8 cellular contexts compared by ENCODE assay signal in the genomic region with DNA sequence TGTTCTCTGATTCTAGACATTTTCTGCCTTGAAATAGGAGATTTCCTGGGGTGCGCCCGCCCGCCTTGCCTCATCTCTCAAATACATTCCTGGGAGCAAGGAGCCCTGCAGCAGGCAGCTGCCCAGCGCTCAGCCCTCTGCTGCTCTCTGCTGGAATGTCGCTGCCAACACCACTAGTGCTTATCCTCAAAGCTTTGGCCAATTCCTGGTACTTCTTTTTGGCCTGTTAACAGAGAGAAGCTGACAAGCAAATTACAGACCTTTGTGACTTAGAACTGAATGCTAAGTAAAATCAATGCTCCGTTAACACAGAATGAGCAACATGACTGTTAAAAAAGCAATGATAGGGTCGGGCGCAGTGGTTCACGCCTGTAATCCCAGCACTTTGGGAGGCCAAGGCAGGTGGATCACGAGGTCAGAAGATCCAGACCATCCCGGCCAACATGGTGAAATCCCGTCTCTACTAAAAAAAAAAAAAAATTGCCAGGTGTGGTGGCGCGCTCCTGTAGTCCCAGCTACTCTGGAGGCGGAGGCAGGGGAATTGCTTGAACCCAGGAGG. TPM values are rescaled to one million over a fixed set of nuclear protein-coding genes. Genes with fewer than 3 reads are reported as not detected.
DNase-seq lines count a peak whose midpoint lies in the region; ATAC-seq and TF ChIP-seq lines count a peak whose summit lies in the region.

No MANE protein-coding gene starts in this region.

- no peak for TF ChIP-seq EP300 in transverse colon (IDR thresholded peaks at IDR 0.05; ENCODE audit: low read depth)

- H3K4me1 ChIP-seq in MM.1S (ENCODE audit: low read length), result peaks cover 4% of the 10 kb centered on the region; the same call in 1 of the 2 replicates
- H3K4me1 ChIP-seq in trophoblast cell (ENCODE audit: control insufficient read depth in 1 of 2, insufficient read depth in 2 of 2, low read length in 2 of 2), result no peaks in the 10 kb centered on the region
- H3K4me1 ChIP-seq in transverse colon, result peaks cover 0 to 21% (median 5%) of the 10 kb centered on the region in 4 donors

- H3K9me3 ChIP-seq in MM.1S (replicated peaks; ENCODE audit: insufficient read depth, low read length), result no peaks in the 10 kb centered on the region
- no peaks in the 10 kb centered on the region for H3K9me3 ChIP-seq in trophoblast cell (ENCODE audit: insufficient read depth, low read depth, low read length)
- no peaks in the 10 kb centered on the region for H3K9me3 ChIP-seq in transverse colon

- no peak overlapping the region for H3K14ac ChIP-seq in trophoblast cell (ENCODE audit: low read length)

- no CpG with 5 or more reads among the region's 15 CpGs for WGBS in trophoblast cell (ENCODE audit: extremely low coverage, insufficient coverage, insufficient read length)
- 20 to 51% methylated on average over 1 to 15 of the region's 15 CpGs for WGBS in transverse colon (ENCODE audit: low coverage in 1 of 2), 2 donors

- 0 out of 2 replicates have a peak overlapping the region, but pooled peaks have one; percentile 6 for H3K4me3 ChIP-seq in MM.1S (ENCODE audit: low read length)
- no peak overlapping the region for H3K4me3 ChIP-seq in trophoblast cell (ENCODE audit: low read depth, low read length)
- no peak overlapping the region for H3K4me3 ChIP-seq in transverse colon

- no peaks in the 10 kb centered on the region for H3K9me2 ChIP-seq in MM.1S (replicated peaks; ENCODE audit: insufficient read depth, low read length)

- H3K36me3 ChIP-seq in MM.1S (replicated peaks; ENCODE audit: insufficient read depth, low read length) (no peaks in the 10 kb centered on the region), trophoblast cell (ENCODE audit: control insufficient read depth in 1 of 2, insufficient read depth in 2 of 2, low read length in 2 of 2) (no peaks in the 10 kb centered on the region), transverse colon (no peaks in the 10 kb centered on the region)

- no peaks in the 10 kb centered on the region for H3K79me1 ChIP-seq in trophoblast cell (ENCODE audit: low read length)

- peak overlapping the region; percentile 51; the same call in 1 of the 2 replicates for H3K4me2 ChIP-seq in MM.1S (ENCODE audit: low read depth, low read length)
- H3K4me2 ChIP-seq in trophoblast cell (ENCODE audit: low read length), result no peak overlapping the region

- no peak overlapping the region for H4K91ac ChIP-seq in trophoblast cell (ENCODE audit: low read depth, low read length)

- no peak overlapping the region for H3K27ac ChIP-seq in MM.1S (ENCODE audit: low read length)
- H3K27ac ChIP-seq in trophoblast cell (ENCODE audit: low read depth, low read length), result no peak overlapping the region
- no peak overlapping the region for H3K27ac ChIP-seq in transverse colon

- no peak overlapping the region for H3K4ac ChIP-seq in trophoblast cell (ENCODE audit: low read depth, low read length)

- intact Hi-C loops in transverse colon (cut with DNase I; ENCODE audit: low total_unique reads), result loop anchor here (2.0 to 10.0 kb wide), 2 partner anchors 95 to 359 kb away; no protein-coding TSS in a partner anchor

- H4K12ac ChIP-seq in trophoblast cell (ENCODE audit: low read depth, low read length), result no peak overlapping the region

- in situ Hi-C loops in SK-MEL-5 (cut with HindIII; ENCODE audit: low pct_unique_long_range_greater_than_20kb, low sequenced_read_pairs), result loop anchor here (10.0 to 25.0 kb wide), 3 partner anchors 89 to 492 kb away; no protein-coding TSS in a partner anchor
- in situ Hi-C loops in transverse colon (cut with MboI; ENCODE audit: low pct_ligation_motif_present in 1 of 4, low pct_unique_long_range_greater_than_20kb in 1 of 4, low sequenced_read_pairs in 3 of 4), result loop anchor here (5.0 to 25.0 kb wide), 4 partner anchors 97 to 492 kb away; no protein-coding TSS in a partner anchor

- H4K20me1 ChIP-seq in MM.1S (ENCODE audit: insufficient read depth, low read length), result no peaks in the 10 kb centered on the region

- H3K9ac ChIP-seq in MM.1S (ENCODE audit: low read length), result no peak overlapping the region
- no peak overlapping the region for H3K9ac ChIP-seq in trophoblast cell (ENCODE audit: low read length)

- H2BK12ac ChIP-seq in trophoblast cell (ENCODE audit: low read length), result no peak overlapping the region

- H3K18ac ChIP-seq in trophoblast cell (ENCODE audit: low read length), result no peak overlapping the region

- peak; percentile 75 for ATAC-seq in GM21723 (IDR thresholded peaks at IDR 0.05; ENCODE audit: unreplicated experiment)

- no peak overlapping the region for H4K8ac ChIP-seq in trophoblast cell (ENCODE audit: low read depth, low read length)

- H2BK5ac ChIP-seq in trophoblast cell (ENCODE audit: low read depth, low read length, poor library complexity), result no peak overlapping the region

- TF ChIP-seq CTCF in MM.1S (IDR thresholded peaks at IDR 0.05; ENCODE audit: low read length) (peak; percentile 99), transverse colon (IDR thresholded peaks at IDR 0.05) (peak; percentile 90 to 97 (median 94))

- H2AFZ ChIP-seq in MM.1S (ENCODE audit: low read length) (peak overlapping the region; percentile 18), trophoblast cell (ENCODE audit: insufficient read depth, low read length, poor library complexity) (no peak overlapping the region)

- no peak overlapping the region for H3K23ac ChIP-seq in trophoblast cell (ENCODE audit: low read length)

- no peaks in the 10 kb centered on the region for H3F3A ChIP-seq in MM.1S (ENCODE audit: insufficient read depth, low read length)

- H2BK120ac ChIP-seq in trophoblast cell (ENCODE audit: insufficient read depth, low read length, poor library complexity), result no peak overlapping the region

- H3K27me3 ChIP-seq in MM.1S (replicated peaks; ENCODE audit: insufficient read depth, low read length) (no peaks in the 10 kb centered on the region), trophoblast cell (ENCODE audit: insufficient read depth, low read length) (no peaks in the 10 kb centered on the region), transverse colon (peaks cover 3% of the 10 kb centered on the region)

- TF ChIP-seq POLR2A in transverse colon (IDR thresholded peaks at IDR 0.05), result no peak

- peak; percentile 90 for DNase-seq in DMS53 (lab: John Stamatoyannopoulos, UW)
- peak; percentile 84 for DNase-seq in MM.1S
- DNase-seq in SK-MEL-5 (ENCODE audit: low read depth, low spot score), result peak; percentile 87
- DNase-seq in activated naive CD4-positive, alpha-beta T cell (lab: John Stamatoyannopoulos, UW), result peak; percentile 9 to 67 (median 26)
- peak; percentile 80 for DNase-seq in globus pallidus (ENCODE audit: low spot score)
- peak; percentile 52 to 79 for DNase-seq in trophoblast cell
- peak; percentile 84 for DNase-seq in transverse colon

- H3K79me2 ChIP-seq in MM.1S (ENCODE audit: low read length) (no peaks in the 10 kb centered on the region), trophoblast cell (ENCODE audit: control insufficient read depth, insufficient read depth, low read length, poor library complexity) (no peaks in the 10 kb centered on the region)

- no peak overlapping the region for H2AK5ac ChIP-seq in trophoblast cell (ENCODE audit: low read length)

RNA-seq across cellular contexts. Expression of a gene that starts 41.9 kb away (rescaled TPM):
- 47.4 and 47.7 TPM in 2 replicates for total RNA-seq in SK-MEL-5 (2014; rRNA removed; shearing (Covaris generic))
- polyA plus RNA-seq in SK-MEL-5 (2015; cell fraction: cytosol; rRNA removed), result 113 and 135 TPM in 2 replicates
- 28.0 and 46.1 TPM in 2 replicates for polyA plus RNA-seq in SK-MEL-5 (2015; cell fraction: nucleus; rRNA removed)
- polyA plus RNA-seq in trophoblast cell (2013), result 41.8 and 42.6 TPM in 2 replicates
- total RNA-seq in transverse colon, result 10 to 100 TPM; 36.7 to 81.8 (median 59.5) TPM

Comparison
In these comparisons a context has a peak if more than half of its experiments do, and no peak if none do; other contexts are left out.
1. DNase-seq: peak in every context shown above with its lines; median percentile 90 in DMS53; 87 in SK-MEL-5; 84 in MM.1S; 84 in transverse colon; 80 in globus pallidus; 66 in trophoblast cell; 26 in activated naive CD4-positive, alpha-beta T cell.